In genomic region chr19:43552198-43552450, GRCh38 we compare ENCODE assay signal across 29 cellular contexts. TPM values are rescaled to one million over a fixed set of nuclear protein-coding genes. Genes with fewer than 3 reads are reported as not detected.
"Had no signal": no experiment of that assay in that cellular context is flagged by ENCODE, and none has a peak within 500 bp of the region (broad histone marks: within the 10 kb centered on the region; RNA-seq: fewer than 3 reads in every experiment).

No MANE protein-coding gene starts in this region.

- DNase-seq: activated B cell treated with CpG ODN at 0.5 μM for 24 hours; activated CD4-positive, alpha-beta T cell treated with anti-CD3 and anti-CD28 coated beads for 48 hours; activated CD4-positive, alpha-beta T cell treated with anti-CD3 and anti-CD28 coated beads, Interleukin-2, amount 50 U/mL, for 1 hour; activated CD4-positive, alpha-beta T cell treated with anti-CD3 and anti-CD28 coated beads, Interleukin-2, amount 50 U/mL, for 48 hours; activated CD8-positive, alpha-beta memory T cell treated with anti-CD3 and anti-CD28 coated beads for 24 hours; activated CD8-positive, alpha-beta T cell treated with anti-CD3 and anti-CD28 coated beads for 36 hours; activated effector memory CD4-positive, alpha-beta T cell treated with Interleukin-2 at 50 U/mL for 16 hours; activated gamma-delta T cell treated with Interleukin-2 at 50 U/mL for 16 hours; activated naive CD4-positive, alpha-beta T cell treated with Interleukin-2 at 50 U/mL for 16 hours; activated naive CD8-positive, alpha-beta T cell treated with anti-CD3 and anti-CD28 coated beads, Interleukin-2, amount 10 ng/mL, durations not matched to agents 7 days and 5 days; activated T-cell treated with anti-CD3 and anti-CD28 coated beads, Interleukin-2, amount 50 U/mL, for 4 hours; dorsolateral prefrontal cortex; effector memory CD4-positive, alpha-beta T cell; endodermal cell; foreskin fibroblast; T-helper 1 cell; T-helper 17 cell; T1000 had no signal

- H3K27me3 ChIP-seq: ascending aorta, dorsolateral prefrontal cortex had no signal

- H3K4me1 ChIP-seq: ascending aorta had no signal

- ATAC-seq: activated CD4-positive, CD25-positive, alpha-beta regulatory T cell treated with anti-CD3 and anti-CD28 coated beads, Interleukin-2, amount 50 U/mL, for 24 hours; activated CD8-positive, alpha-beta T cell treated with anti-CD3 and anti-CD28 coated beads for 36 hours; activated T-cell treated with anti-CD3 and anti-CD28 coated beads, Interleukin-2, amount 50 U/mL, for 4 hours; activated T-helper 17 cell treated with anti-CD3 and anti-CD28 coated beads, Interleukin-2, amount 50 U/mL, for 72 hours; T-helper 17 cell had no signal

- H3K27ac ChIP-seq: ascending aorta, coronary artery had no signal

- H3K9me3 ChIP-seq: ascending aorta had no signal

- H3K27me3 Mint-ChIP-seq: activated B cell treated with CpG ODN at 0.5 μM for 24 hours; activated CD8-positive, alpha-beta T cell treated with anti-CD3 and anti-CD28 coated beads for 36 hours; activated naive CD4-positive, alpha-beta T cell treated with anti-CD3 and anti-CD28 coated beads, Interleukin-2, amount 50 U/mL, for 24 hours; activated naive CD8-positive, alpha-beta T cell treated with anti-CD3 and anti-CD28 coated beads, Interleukin-2, amount 10 ng/mL, durations not matched to agents 7 days and 5 days; activated T-helper 17 cell treated with anti-CD3 and anti-CD28 coated beads, Interleukin-2, amount 50 U/mL, for 72 hours; central memory CD8-positive, alpha-beta T cell; dendritic cell treated with granulocyte-macrophage colony-stimulating factor and Interleukin-4, amounts not matched to agents 40 ng/mL and 50 ng/mL, for 4 days; T-helper 17 cell had no signal

- H3K4me3 ChIP-seq: ascending aorta, coronary artery, dorsolateral prefrontal cortex had no signal

- H3K4me1 Mint-ChIP-seq: endodermal cell had no signal

- H3K9me3 Mint-ChIP-seq: activated B cell treated with CpG ODN at 0.5 μM for 24 hours; activated CD8-positive, alpha-beta T cell treated with anti-CD3 and anti-CD28 coated beads for 36 hours; activated naive CD4-positive, alpha-beta T cell treated with anti-CD3 and anti-CD28 coated beads, Interleukin-2, amount 50 U/mL, for 24 hours; activated naive CD8-positive, alpha-beta T cell treated with anti-CD3 and anti-CD28 coated beads, Interleukin-2, amount 10 ng/mL, durations not matched to agents 7 days and 5 days; activated T-cell treated with anti-CD3 and anti-CD28 coated beads, Interleukin-2, amount 50 U/mL, for 4 hours; activated T-helper 17 cell treated with anti-CD3 and anti-CD28 coated beads, Interleukin-2, amount 50 U/mL, for 72 hours; brain; central memory CD8-positive, alpha-beta T cell; dendritic cell treated with granulocyte-macrophage colony-stimulating factor and Interleukin-4, amounts not matched to agents 40 ng/mL and 50 ng/mL, for 4 days; endodermal cell; T-helper 2 cell treated with Interferon-gamma antibody and Interleukin-4, amounts not matched to agents 5 μg/mL and 100 μg/mL, for 36 hours had no signal

- H3K4me3 Mint-ChIP-seq: activated B cell treated with CpG ODN at 0.5 μM for 24 hours; activated CD8-positive, alpha-beta T cell treated with anti-CD3 and anti-CD28 coated beads for 36 hours; activated naive CD4-positive, alpha-beta T cell treated with anti-CD3 and anti-CD28 coated beads, Interleukin-2, amount 50 U/mL, for 24 hours; activated naive CD8-positive, alpha-beta T cell treated with anti-CD3 and anti-CD28 coated beads, Interleukin-2, amount 10 ng/mL, durations not matched to agents 7 days and 5 days; activated T-cell treated with anti-CD3 and anti-CD28 coated beads, Interleukin-2, amount 50 U/mL, for 4 hours; activated T-helper 17 cell treated with anti-CD3 and anti-CD28 coated beads, Interleukin-2, amount 50 U/mL, for 72 hours; central memory CD8-positive, alpha-beta T cell; dendritic cell treated with granulocyte-macrophage colony-stimulating factor and Interleukin-4, amounts not matched to agents 40 ng/mL and 50 ng/mL, for 4 days; endodermal cell; T-helper 17 cell; T-helper 2 cell treated with Interferon-gamma antibody and Interleukin-4, amounts not matched to agents 5 μg/mL and 100 μg/mL, for 36 hours had no signal

- H3K27ac Mint-ChIP-seq: activated CD8-positive, alpha-beta T cell treated with anti-CD3 and anti-CD28 coated beads for 36 hours; activated naive CD8-positive, alpha-beta T cell treated with anti-CD3 and anti-CD28 coated beads, Interleukin-2, amount 10 ng/mL, durations not matched to agents 7 days and 5 days; dendritic cell treated with granulocyte-macrophage colony-stimulating factor and Interleukin-4, amounts not matched to agents 40 ng/mL and 50 ng/mL, for 4 days; endodermal cell; T-helper 17 cell; T-helper 2 cell treated with Interferon-gamma antibody and Interleukin-4, amounts not matched to agents 5 μg/mL and 100 μg/mL, for 36 hours had no signal

RNA-seq across cellular contexts. Expression of gene ZNF575, which starts 19.1 kb away (rescaled TPM):
- total RNA-seq: ascending aorta, bronchial epithelial cell, epithelial cell of proximal tubule had no signal
